In genomic region chr3:138140940-138141339, GRCh38 we compare ENCODE assay signal across 28 cellular contexts. TPM values are rescaled to one million over a fixed set of nuclear protein-coding genes. Genes with fewer than 3 reads are reported as not detected.
"Had no signal": no experiment of that assay in that cellular context is flagged by ENCODE, and none has a peak within 500 bp of the region (broad histone marks: within the 10 kb centered on the region; RNA-seq: fewer than 3 reads in every experiment).

No MANE protein-coding gene starts in this region.

- H3K9me3 ChIP-seq: lower lobe of right lung, pancreas, prostate gland, right lobe of liver, testis, tibial nerve had no signal

- H3K4me3 Mint-ChIP-seq: memory B cell; natural killer cell treated with Interleukin-12 subunit alpha and Interleukin-12 subunit beta and Interleukin-15 and Interleukin-18, amount 100 ng/mL, for 72 hours; neural progenitor cell; stimulated activated naive B cell treated with anti-CD40 and anti-IgM and Interleukin-4, amounts not matched to agents 10 μg/mL and 1 μg/mL and 100 μg/mL, for 72 hours; stimulated activated naive CD8-positive, alpha-beta T cell treated with anti-CD3 and anti-CD28 coated beads, Interleukin-15, amount 100 ng/mL, for 72 hours had no signal

- H3K9me3 Mint-ChIP-seq: memory B cell; natural killer cell treated with Interleukin-12 subunit alpha and Interleukin-12 subunit beta and Interleukin-15 and Interleukin-18, amount 100 ng/mL, for 72 hours; stimulated activated naive B cell treated with anti-CD40 and anti-IgM and Interleukin-4, amounts not matched to agents 10 μg/mL and 1 μg/mL and 100 μg/mL, for 72 hours; stimulated activated naive CD8-positive, alpha-beta T cell treated with anti-CD3 and anti-CD28 coated beads, Interleukin-15, amount 100 ng/mL, for 72 hours had no signal

- H3K36me3 Mint-ChIP-seq: memory B cell; natural killer cell treated with Interleukin-12 subunit alpha and Interleukin-12 subunit beta and Interleukin-15 and Interleukin-18, amount 100 ng/mL, for 72 hours; neural progenitor cell; stimulated activated naive B cell treated with anti-CD40 and anti-IgM and Interleukin-4, amounts not matched to agents 10 μg/mL and 1 μg/mL and 100 μg/mL, for 72 hours had no signal

- H2AFZ ChIP-seq: hepatocyte, neural progenitor cell had no signal

- ATAC-seq: left cardiac atrium; lower lobe of right lung; natural killer cell treated with Interleukin-12 subunit alpha and Interleukin-12 subunit beta and Interleukin-15 and Interleukin-18, amount 100 ng/mL, for 72 hours; pancreas; right lobe of liver; stimulated activated naive B cell treated with anti-CD40 and anti-IgM and Interleukin-4, amounts not matched to agents 10 μg/mL and 1 μg/mL and 100 μg/mL, for 72 hours; stimulated activated naive CD8-positive, alpha-beta T cell treated with anti-CD3 and anti-CD28 coated beads, Interleukin-15, amount 100 ng/mL, for 72 hours had no signal

- H3K4me2 ChIP-seq: hepatocyte, neural progenitor cell had no signal

- DNase-seq: effector CD4-positive, alpha-beta T cell; foreskin melanocyte; head of caudate nucleus; kidney; left cardiac atrium; left ventricle myocardium inferior; lower lobe of right lung; midbrain; nucleus accumbens; pancreas; right lobe of liver; stimulated activated CD4-positive, alpha-beta T cell treated with anti-CD3 and anti-CD28 coated beads, Interleukin-2, amount 100 ng/mL, for 24 hours; stimulated activated CD4-positive, alpha-beta T cell treated with anti-CD3 and anti-CD28 coated beads, Interleukin-4, amount 100 ng/mL, for 4 hours; stimulated activated naive B cell treated with anti-CD40 and anti-IgM and Interleukin-4, amounts not matched to agents 10 μg/mL and 1 μg/mL and 100 μg/mL, for 72 hours; stimulated activated naive CD8-positive, alpha-beta T cell treated with anti-CD3 and anti-CD28 coated beads, Interleukin-15, amount 100 ng/mL, for 72 hours; testis had no signal

- H3K27ac ChIP-seq: hepatocyte, left ventricle myocardium inferior, lower lobe of right lung, neural progenitor cell, pancreas, prostate gland, right lobe of liver, testis, tibial nerve had no signal

- H3K4me3 ChIP-seq: hepatocyte, left ventricle myocardium inferior, lower lobe of right lung, neural progenitor cell, pancreas, prostate gland, right lobe of liver, testis, tibial nerve had no signal

- H3K27me3 ChIP-seq: hepatocyte, neural progenitor cell, pancreas, right lobe of liver, testis, tibial nerve had no signal

- H3K4me1 Mint-ChIP-seq: neural progenitor cell; stimulated activated naive CD8-positive, alpha-beta T cell treated with anti-CD3 and anti-CD28 coated beads, Interleukin-15, amount 100 ng/mL, for 72 hours had no signal

- H3K4me1 ChIP-seq: neural progenitor cell, prostate gland, right lobe of liver, testis, tibial nerve had no signal

- H3K27ac Mint-ChIP-seq: memory B cell; natural killer cell treated with Interleukin-12 subunit alpha and Interleukin-12 subunit beta and Interleukin-15 and Interleukin-18, amount 100 ng/mL, for 72 hours; neural progenitor cell; stimulated activated naive B cell treated with anti-CD40 and anti-IgM and Interleukin-4, amounts not matched to agents 10 μg/mL and 1 μg/mL and 100 μg/mL, for 72 hours; stimulated activated naive CD8-positive, alpha-beta T cell treated with anti-CD3 and anti-CD28 coated beads, Interleukin-15, amount 100 ng/mL, for 72 hours had no signal

- H3K79me2 ChIP-seq: hepatocyte had no signal

- H3K36me3 ChIP-seq: left ventricle myocardium inferior, lower lobe of right lung, neural progenitor cell, pancreas, prostate gland, right lobe of liver, tibial nerve had no signal

- H3K9ac ChIP-seq: neural progenitor cell had no signal

RNA-seq across cellular contexts. Expression of gene A4GNT, which starts 8.8 kb away (rescaled TPM):
- total RNA-seq: dermis microvascular lymphatic vessel endothelial cell; kidney; left cardiac atrium; left ventricle myocardium inferior; natural killer cell treated with Interleukin-12 subunit alpha and Interleukin-12 subunit beta and Interleukin-15 and Interleukin-18, amount 100 ng/mL, for 72 hours; prostate gland; renal cortical epithelial cell; right lobe of liver; skeletal muscle tissue; subcutaneous adipose tissue; testis; tibial nerve; urinary bladder had no signal
- polyA plus RNA-seq: esophagus, hepatocyte, urinary bladder had no signal

RNA-seq across cellular contexts. Expression of gene DZIP1L, which starts 25.5 kb away (rescaled TPM):
- total RNA-seq: natural killer cell treated with Interleukin-12 subunit alpha and Interleukin-12 subunit beta and Interleukin-15 and Interleukin-18, amount 100 ng/mL, for 72 hours had no signal
